Comparison of ENCODE assay signal across 1 cellular context in the genomic region with DNA sequence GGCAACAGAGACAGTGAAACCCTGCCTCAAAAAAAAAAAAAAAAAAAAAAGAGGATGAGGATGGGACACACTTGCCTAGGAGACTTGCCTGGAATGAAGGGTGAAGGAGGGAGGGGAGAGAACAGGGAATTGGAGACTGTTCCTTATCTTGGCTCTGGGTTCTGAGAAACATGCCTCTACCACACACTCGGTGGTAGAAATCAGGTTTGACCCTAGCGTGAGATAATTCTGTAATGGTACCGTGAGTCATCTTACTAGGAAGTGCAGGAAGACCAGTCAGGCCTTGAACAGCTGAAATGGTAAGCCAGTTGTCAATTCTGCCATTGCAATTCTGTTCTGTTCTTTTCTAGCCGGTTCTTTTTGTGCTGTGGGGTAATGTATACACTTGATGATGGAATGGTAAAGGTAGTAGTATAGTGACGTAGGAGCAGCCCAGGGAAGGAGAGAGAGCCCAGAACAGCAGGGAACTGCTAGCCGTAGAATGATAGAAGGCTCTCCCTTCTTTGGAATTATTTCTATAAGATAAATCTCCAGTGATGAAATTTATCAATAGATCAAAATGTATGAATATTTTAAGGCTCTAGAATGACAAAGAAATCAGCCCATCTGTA.
TF ChIP-seq lines count a peak whose summit lies in the region.

No MANE protein-coding gene starts in this region.

TF ChIP-seq in endothelial cell of umbilical vein, 7 proteins besides CTCF, POLR2A, EP300 and RAD21:
- TF ChIP-seq GATA2 (IDR thresholded peaks at IDR 0.05; ENCODE audit: insufficient read depth, insufficient read length, low read depth, low read length) (no peak), EZH2 (IDR thresholded peaks at IDR 0.05; ENCODE audit: borderline replicate concordance, low read depth, low read length, severe bottlenecking) (no peak), FOS (IDR thresholded peaks at IDR 0.05; ENCODE audit: borderline replicate concordance, insufficient read depth, low read length) (peak; percentile 72), JUN (IDR thresholded peaks at IDR 0.05; ENCODE audit: borderline replicate concordance, insufficient read depth, insufficient read length, low read depth) (peak; percentile 72), MYC (IDR thresholded peaks at IDR 0.05; ENCODE audit: low read depth, low read length) (no peak)
- TF ChIP-seq, protein P1, sequence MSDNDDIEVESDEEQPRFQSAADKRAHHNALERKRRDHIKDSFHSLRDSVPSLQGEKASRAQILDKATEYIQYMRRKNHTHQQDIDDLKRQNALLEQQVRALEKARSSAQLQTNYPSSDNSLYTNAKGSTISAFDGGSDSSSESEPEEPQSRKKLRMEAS (IDR thresholded peaks at IDR 0.05; ENCODE audit: insufficient read depth, insufficient read length): no peak
